Comparison of ENCODE assay signal across 17 cellular contexts in genomic region chr22:41435560-41435959, GRCh38. TPM values are rescaled to one million over a fixed set of nuclear protein-coding genes. Genes with fewer than 3 reads are reported as not detected.
DNase-seq lines count a peak whose midpoint lies in the region; TF ChIP-seq lines count a peak whose summit lies in the region.
"Had no signal": no experiment of that assay in that cellular context is flagged by ENCODE, and none has a peak within 500 bp of the region (broad histone marks: within the 10 kb centered on the region; RNA-seq: fewer than 3 reads in every experiment).

No MANE protein-coding gene starts in this region.

- H3K36me3 ChIP-seq in CD4-positive, alpha-beta memory T cell (ENCODE audit: insufficient read depth, low read length): peaks cover 31% of the 10 kb centered on the region
- H3K36me3 ChIP-seq in endodermal cell (ENCODE audit: control insufficient read depth, insufficient read depth, low read length) (peaks cover 60% of the 10 kb centered on the region), sigmoid colon (peaks cover 24 to 66% (median 34%) of the 10 kb centered on the region in 4 donors), hepatocyte (replicated peaks; ENCODE audit: insufficient read depth, low read depth) (no peaks in the 10 kb centered on the region)

- no peaks in the 10 kb centered on the region for H3K9me2 ChIP-seq in hepatocyte (replicated peaks; ENCODE audit: insufficient read depth)

- CTCF ChIA-PET in CD4-positive, alpha-beta memory T cell (lab: Charles Lee; ENCODE audit: partially characterized antibody): interaction anchor here (1.4 kb wide), 1 partner anchor 33 kb away, joined by 3 read pairs; no protein-coding TSS in a partner anchor
- CTCF ChIA-PET in activated CD4-positive, alpha-beta T cell treated with anti-CD3 and anti-CD28 coated beads, Interleukin-2, amount 10 ng/mL, durations not matched to agents 7 days and 5 days (lab: Charles Lee): interaction anchor here (1.0 to 2.8 kb wide), 3 partner anchors 10 to 132 kb away, joined by 3 to 11 read pairs (median 3); no protein-coding TSS in a partner anchor

- TF ChIP-seq CTCF in endodermal cell (conservative IDR thresholded peaks at IDR 0.05) (no peak), sigmoid colon (IDR thresholded peaks at IDR 0.05) (no peak), hepatocyte (IDR thresholded peaks at IDR 0.05; ENCODE audit: poor library complexity) (no peak)

- H3K36me3 Mint-ChIP-seq in CD4-positive, alpha-beta memory T cell: peaks cover 17 to 51% of the 10 kb centered on the region in 2 donors
- H3K36me3 Mint-ChIP-seq in IgD-negative memory B cell (no peaks in the 10 kb centered on the region), endodermal cell (ENCODE audit: low read depth) (peaks cover 67% of the 10 kb centered on the region)
- H3K36me3 Mint-ChIP-seq in activated CD4-positive, alpha-beta T cell treated with anti-CD3 and anti-CD28 coated beads, Interleukin-2, amount 10 ng/mL, durations not matched to agents 7 days and 5 days (ENCODE audit: low read depth): peaks cover 36% of the 10 kb centered on the region

- H2AFZ ChIP-seq in hepatocyte: no peak overlapping the region

- peaks cover 63% of the 10 kb centered on the region for H4K20me1 ChIP-seq in hepatocyte (ENCODE audit: insufficient read depth, poor library complexity, severe bottlenecking)

- no peak overlapping the region for H3K4me3 ChIP-seq in CD4-positive, alpha-beta memory T cell (ENCODE audit: low read length in 2 of 2)
- H3K4me3 ChIP-seq in endodermal cell (ENCODE audit: low read length): no peak overlapping the region
- no peak overlapping the region for H3K4me3 ChIP-seq in sigmoid colon
- H3K4me3 ChIP-seq in hepatocyte: no peak overlapping the region
- H3K4me3 ChIP-seq: upper lobe of left lung had no signal

- H3K9me3 Mint-ChIP-seq in CD4-positive, alpha-beta memory T cell: peaks cover 0 to 2% (median 0%) of the 10 kb centered on the region in 8 donors
- H3K9me3 Mint-ChIP-seq in IgD-negative memory B cell (no peaks in the 10 kb centered on the region), endodermal cell (no peaks in the 10 kb centered on the region)
- H3K9me3 Mint-ChIP-seq in activated CD4-positive, alpha-beta T cell treated with anti-CD3 and anti-CD28 coated beads, Interleukin-2, amount 10 ng/mL, durations not matched to agents 7 days and 5 days: no peaks in the 10 kb centered on the region
- H3K9me3 Mint-ChIP-seq: activated naive CD4-positive, alpha-beta T cell treated with anti-CD3 and anti-CD28 coated beads, Interleukin-2, amount 50 U/mL, for 24 hours had no signal

- peaks cover 2 to 32% (median 18%) of the 10 kb centered on the region in 4 donors for H3K4me1 Mint-ChIP-seq in CD4-positive, alpha-beta memory T cell
- H3K4me1 Mint-ChIP-seq in IgD-negative memory B cell: peaks cover 0 to 20% (median 9%) of the 10 kb centered on the region in 3 donors
- H3K4me1 Mint-ChIP-seq in endodermal cell: peaks cover 14% of the 10 kb centered on the region
- peaks cover 2% of the 10 kb centered on the region for H3K4me1 Mint-ChIP-seq in activated CD4-positive, alpha-beta T cell treated with anti-CD3 and anti-CD28 coated beads, Interleukin-2, amount 10 ng/mL, durations not matched to agents 7 days and 5 days

- no peak overlapping the region for H3K9ac ChIP-seq in endodermal cell (ENCODE audit: extremely low read depth, low read length, poor library complexity, severe bottlenecking)

- H3K27me3 Mint-ChIP-seq in CD4-positive, alpha-beta memory T cell: no peaks in the 10 kb centered on the region
- no peaks in the 10 kb centered on the region for H3K27me3 Mint-ChIP-seq in IgD-negative memory B cell
- H3K27me3 Mint-ChIP-seq in endodermal cell (ENCODE audit: insufficient read depth): no peaks in the 10 kb centered on the region
- H3K27me3 Mint-ChIP-seq in activated CD4-positive, alpha-beta T cell treated with anti-CD3 and anti-CD28 coated beads, Interleukin-2, amount 10 ng/mL, durations not matched to agents 7 days and 5 days: no peaks in the 10 kb centered on the region
- H3K27me3 Mint-ChIP-seq: activated naive CD4-positive, alpha-beta T cell treated with anti-CD3 and anti-CD28 coated beads, Interleukin-2, amount 50 U/mL, for 24 hours had no signal

- no peak for TF ChIP-seq EP300 in sigmoid colon (IDR thresholded peaks at IDR 0.05)

- no peak overlapping the region for H3K4me3 Mint-ChIP-seq in CD4-positive, alpha-beta memory T cell
- H3K4me3 Mint-ChIP-seq in IgD-negative memory B cell: peak overlapping the region in 2 of 4 donors; percentile 12 to 35
- H3K4me3 Mint-ChIP-seq in endodermal cell: no peak overlapping the region
- no peak overlapping the region for H3K4me3 Mint-ChIP-seq in activated CD4-positive, alpha-beta T cell treated with anti-CD3 and anti-CD28 coated beads, Interleukin-2, amount 10 ng/mL, durations not matched to agents 7 days and 5 days
- H3K4me3 Mint-ChIP-seq: activated naive CD4-positive, alpha-beta T cell treated with anti-CD3 and anti-CD28 coated beads, Interleukin-2, amount 50 U/mL, for 24 hours had no signal

- no peak for TF ChIP-seq POLR2A in sigmoid colon (IDR thresholded peaks at IDR 0.05)

- no peaks in the 10 kb centered on the region for H3K9me3 ChIP-seq in CD4-positive, alpha-beta memory T cell (ENCODE audit: control insufficient read depth in 1 of 2, low read length in 2 of 2)
- no peaks in the 10 kb centered on the region for H3K9me3 ChIP-seq in endodermal cell (ENCODE audit: control insufficient read depth, low read length)
- H3K9me3 ChIP-seq in sigmoid colon: no peaks in the 10 kb centered on the region
- H3K9me3 ChIP-seq in hepatocyte (ENCODE audit: low read depth): no peaks in the 10 kb centered on the region
- H3K9me3 ChIP-seq: BE2C, upper lobe of left lung had no signal

- WGBS in endodermal cell (ENCODE audit: insufficient coverage in 1 of 2, insufficient read length in 1 of 2), 2 experiments: 81 to 86% methylated on average over 1 to 4 of the region's 4 CpGs
- 73 to 77% methylated on average over 4 of the region's 4 CpGs for WGBS in sigmoid colon, 2 donors
- WGBS in hepatocyte (ENCODE audit: low lambda C conversion rate, missing lambda C conversion rate): 83% methylated on average over 4 of the region's 4 CpGs

- no peaks in the 10 kb centered on the region for H3K27me3 ChIP-seq in CD4-positive, alpha-beta memory T cell (ENCODE audit: insufficient read depth, low read length)
- H3K27me3 ChIP-seq in endodermal cell (ENCODE audit: control insufficient read depth, insufficient read depth, low read length, poor library complexity, severe bottlenecking) (no peaks in the 10 kb centered on the region), sigmoid colon (no peaks in the 10 kb centered on the region), hepatocyte (no peaks in the 10 kb centered on the region)
- H3K27me3 ChIP-seq: BE2C, upper lobe of left lung had no signal

- H3K27ac Mint-ChIP-seq in CD4-positive, alpha-beta memory T cell: peak overlapping the region in 5 of 7 donors; percentile 41 to 67 (median 59)
- peak overlapping the region in 2 of 3 donors; percentile 47 to 73 for H3K27ac Mint-ChIP-seq in IgD-negative memory B cell
- peak overlapping the region; percentile 35 for H3K27ac Mint-ChIP-seq in endodermal cell
- no peak overlapping the region for H3K27ac Mint-ChIP-seq in activated CD4-positive, alpha-beta T cell treated with anti-CD3 and anti-CD28 coated beads, Interleukin-2, amount 10 ng/mL, durations not matched to agents 7 days and 5 days
- H3K27ac Mint-ChIP-seq: activated naive CD4-positive, alpha-beta T cell treated with anti-CD3 and anti-CD28 coated beads, Interleukin-2, amount 50 U/mL, for 24 hours had no signal

- no peak overlapping the region for H3K27ac ChIP-seq in CD4-positive, alpha-beta memory T cell (ENCODE audit: low read depth, low read length)
- H3K27ac ChIP-seq in endodermal cell (ENCODE audit: low read depth, low read length) (no peak overlapping the region), sigmoid colon (peak overlapping the region; percentile 23 to 47 (median 38)), hepatocyte (no peak overlapping the region)

- DNase-seq in CD4-positive, alpha-beta memory T cell: no peak
- DNase-seq in endodermal cell (peak; percentile 59), sigmoid colon (no peak), T-helper 2 cell (no peak), hepatocyte (ENCODE audit: low spot score) (no peak)
- DNase-seq in activated effector memory CD4-positive, alpha-beta T cell treated with anti-CD3 and anti-CD28 coated beads, Interleukin-2, amount 50 U/mL, for 16 hours: no peak
- no peak for DNase-seq in activated CD4-positive, alpha-beta T cell treated with anti-CD3 and anti-CD28 coated beads, Interleukin-2, amount 10 ng/mL, durations not matched to agents 7 days and 5 days
- DNase-seq: activated CD4-positive, CD25-positive, alpha-beta regulatory T cell treated with anti-CD3 and anti-CD28 coated beads, Interleukin-2, amount 50 U/mL, for 72 hours; BE2C; central memory CD4-positive, alpha-beta T cell; DMS 273 treated with DMSO at 0.1 percent for 48 hours; effector memory CD4-positive, alpha-beta T cell; NCI-H345; stimulated activated CD4-positive, alpha-beta T cell treated with anti-CD3 and anti-CD28 coated beads, Interleukin-4, amount 100 ng/mL, for 24 hours had no signal

- H3K79me2 ChIP-seq in hepatocyte: peaks cover 62% of the 10 kb centered on the region

- intact Hi-C loops in CD4-positive, alpha-beta memory T cell (cut with micrococcal nuclease): no loop called here
- intact Hi-C loops in sigmoid colon (cut with DNase I): no loop called here

- H3K4me1 ChIP-seq in CD4-positive, alpha-beta memory T cell (ENCODE audit: insufficient read depth, low read length): peaks cover 7% of the 10 kb centered on the region
- peaks cover 7% of the 10 kb centered on the region for H3K4me1 ChIP-seq in endodermal cell (ENCODE audit: control insufficient read depth, insufficient read depth, low read length)
- peaks cover 0 to 59% (median 40%) of the 10 kb centered on the region in 4 donors for H3K4me1 ChIP-seq in sigmoid colon
- no peaks in the 10 kb centered on the region for H3K4me1 ChIP-seq in hepatocyte (ENCODE audit: insufficient read depth)
- H3K4me1 ChIP-seq: BE2C had no signal

- no peak overlapping the region for H3K4me2 ChIP-seq in hepatocyte

- POLR2A ChIA-PET in CD4-positive, alpha-beta memory T cell (lab: Charles Lee; ENCODE audit: partially characterized antibody): interaction anchor here (1.1 to 3.6 kb wide), 2 partner anchors 10 to 13 kb away, joined by 4 to 33 read pairs; partner anchors contain the start of gene TOB2
- POLR2A ChIA-PET in activated CD4-positive, alpha-beta T cell treated with anti-CD3 and anti-CD28 coated beads, Interleukin-2, amount 10 ng/mL, durations not matched to agents 7 days and 5 days (lab: Charles Lee): no interaction called here

RNA-seq across cellular contexts. Expression of gene TOB2, which starts 11.0 kb away (rescaled TPM):
- total RNA-seq in CD4-positive, alpha-beta memory T cell: 10 to 100 TPM; 37.5 to 38.7 TPM
- polyA plus RNA-seq in CD4-positive, alpha-beta memory T cell: 10 to 100 TPM in 1 of 2 donors, 1 to 10 TPM in 1; 9.6 to 26.5 TPM
- 52.2 TPM for polyA plus RNA-seq in IgD-negative memory B cell
- 10 to 100 TPM; 51.2 to 57.9 TPM for total RNA-seq in endodermal cell
- polyA plus RNA-seq in endodermal cell (2013, experiment 1 of 2): 33.8 TPM
- polyA plus RNA-seq in endodermal cell (2013, experiment 2 of 2): 31.5 TPM
- total RNA-seq in sigmoid colon: 10 to 100 TPM; 23.2 to 38.2 (median 31.8) TPM
- 10 to 100 TPM; 13.2 to 31.9 (median 15.0) TPM for polyA plus RNA-seq in sigmoid colon
- total RNA-seq in activated CD4-positive, alpha-beta T cell treated with anti-CD3 and anti-CD28 coated beads, Interleukin-2, amount 10 ng/mL, durations not matched to agents 7 days and 5 days: 10 to 100 TPM; 31.4 to 35.1 TPM
- total RNA-seq in hepatocyte: 33.2 and 37.8 TPM in 2 replicates
- polyA plus RNA-seq in hepatocyte: 30.8 and 38.5 TPM in 2 replicates

RNA-seq across cellular contexts. Expression of gene PHF5A, which starts 32.9 kb away (rescaled TPM):
- 10 to 100 TPM; 37.7 to 39.2 TPM for total RNA-seq in CD4-positive, alpha-beta memory T cell
- polyA plus RNA-seq in CD4-positive, alpha-beta memory T cell: 10 to 100 TPM; 19.7 to 31.6 TPM
- polyA plus RNA-seq in IgD-negative memory B cell (23.8 TPM), sigmoid colon (10 to 100 TPM; 49.2 to 59.6 (median 59.6) TPM), hepatocyte (16.8 and 21.9 TPM in 2 replicates)
- total RNA-seq in endodermal cell (10 to 100 TPM; 71.0 to 80.8 TPM), sigmoid colon (10 to 100 TPM; 31.9 to 54.2 (median 44.4) TPM), hepatocyte (55.2 and 59.9 TPM in 2 replicates)
- polyA plus RNA-seq in endodermal cell (2013, experiment 1 of 2): 75.1 TPM
- polyA plus RNA-seq in endodermal cell (2013, experiment 2 of 2): 69.4 TPM
- 10 to 100 TPM; 63.6 to 64.8 TPM for total RNA-seq in activated CD4-positive, alpha-beta T cell treated with anti-CD3 and anti-CD28 coated beads, Interleukin-2, amount 10 ng/mL, durations not matched to agents 7 days and 5 days

RNA-seq across cellular contexts. Expression of gene ACO2, which starts 33.4 kb away (rescaled TPM):
- total RNA-seq in CD4-positive, alpha-beta memory T cell: 10 to 100 TPM; 64.8 to 65.0 TPM
- polyA plus RNA-seq in CD4-positive, alpha-beta memory T cell: 10 to 100 TPM; 79.6 to 81.2 TPM
- polyA plus RNA-seq in IgD-negative memory B cell: 132 TPM
- 10 to 100 TPM; 69.0 to 82.3 TPM for total RNA-seq in endodermal cell
- polyA plus RNA-seq in endodermal cell (2013, experiment 1 of 2): 63.0 TPM
- polyA plus RNA-seq in endodermal cell (2013, experiment 2 of 2): 59.0 TPM
- 10 to 100 TPM; 67.3 to 90.3 (median 83.0) TPM for total RNA-seq in sigmoid colon
- polyA plus RNA-seq in sigmoid colon: 100 to 1,000 TPM; 106 to 157 (median 127) TPM
- total RNA-seq in activated CD4-positive, alpha-beta T cell treated with anti-CD3 and anti-CD28 coated beads, Interleukin-2, amount 10 ng/mL, durations not matched to agents 7 days and 5 days: 10 to 100 TPM; 73.4 to 77.9 TPM
- total RNA-seq in hepatocyte: 111 and 129 TPM in 2 replicates
- polyA plus RNA-seq in hepatocyte: 167 and 196 TPM in 2 replicates

RNA-seq across cellular contexts. Expression of gene TEF, which starts 53.8 kb away (rescaled TPM):
- total RNA-seq in CD4-positive, alpha-beta memory T cell: 1 to 10 TPM; 6.5 to 8.8 TPM
- 1 to 10 TPM; 4.4 to 6.4 TPM for polyA plus RNA-seq in CD4-positive, alpha-beta memory T cell
- polyA plus RNA-seq in IgD-negative memory B cell (2.9 TPM), sigmoid colon (10 to 100 TPM; 12.6 to 14.8 (median 14.4) TPM), hepatocyte (5.4 and 6.6 TPM in 2 replicates)
- total RNA-seq in endodermal cell (1 to 10 TPM; 4.7 to 7.9 TPM), sigmoid colon (10 to 100 TPM; 21.3 to 30.3 (median 24.8) TPM), hepatocyte (5.5 and 8.9 TPM in 2 replicates)
- 10.7 TPM for polyA plus RNA-seq in endodermal cell (2013, experiment 1 of 2)
- polyA plus RNA-seq in endodermal cell (2013, experiment 2 of 2): 10.4 TPM
- 1 to 10 TPM; 3.4 to 4.7 TPM for total RNA-seq in activated CD4-positive, alpha-beta T cell treated with anti-CD3 and anti-CD28 coated beads, Interleukin-2, amount 10 ng/mL, durations not matched to agents 7 days and 5 days

Comparison
In these comparisons a context has a peak if more than half of its experiments do, and no peak if none do; other contexts are left out.
1. H3K27ac ChIP-seq: peak in sigmoid colon (4 of 4); none in CD4-positive, alpha-beta memory T cell (single experiment), endodermal cell (single experiment) and hepatocyte (single experiment).